8 cellular contexts compared by ENCODE assay signal in genomic region chr15:77070180-77070499, GRCh38. TPM values are rescaled to one million over a fixed set of nuclear protein-coding genes. Genes with fewer than 3 reads are reported as not detected.
DNase-seq lines count a peak whose midpoint lies in the region; ATAC-seq and TF ChIP-seq lines count a peak whose summit lies in the region.

No MANE protein-coding gene starts in this region.

- no peak for TF ChIP-seq EP300 in Ishikawa (IDR thresholded peaks at IDR 0.05; ENCODE audit: borderline replicate concordance)

- H3K27ac Mint-ChIP-seq in naive thymus-derived CD8-positive, alpha-beta T cell, result peak overlapping the region; percentile 37 to 91 (median 82)

- TF ChIP-seq RAD21 in Ishikawa (IDR thresholded peaks at IDR 0.05; ENCODE audit: low read depth), result no peak

- DNase-seq in AG10803 (ENCODE audit: low read depth), result no peak
- DNase-seq in naive thymus-derived CD8-positive, alpha-beta T cell, result peak in 1 of 10 donors; percentile 38
- no peak for DNase-seq in iPS-NIHi11 (ENCODE audit: low spot score)
- DNase-seq in NCI-H748 (lab: John Stamatoyannopoulos, UW; ENCODE audit: unreplicated experiment), result no peak

- H3K27me3 Mint-ChIP-seq in naive thymus-derived CD8-positive, alpha-beta T cell, result no peaks in the 10 kb centered on the region

- no peaks in the 10 kb centered on the region for H3K36me3 Mint-ChIP-seq in naive thymus-derived CD8-positive, alpha-beta T cell

- H3K4me1 Mint-ChIP-seq in naive thymus-derived CD8-positive, alpha-beta T cell, result peaks cover 23 to 54% (median 47%) of the 10 kb centered on the region in 4 donors

- peak overlapping the region; percentile 23 for H3K27ac ChIP-seq in cingulate gyrus (ENCODE audit: low read depth, low read length)

- no peak; the same call in 1 of the 2 replicates for TF ChIP-seq CTCF in AG10803 (conservative IDR thresholded peaks at IDR 0.05; ENCODE audit: low read length)

- H3K9me3 Mint-ChIP-seq in naive thymus-derived CD8-positive, alpha-beta T cell, result no peaks in the 10 kb centered on the region

- POLR2A ChIA-PET in naive thymus-derived CD8-positive, alpha-beta T cell (lab: Charles Lee), result no interaction called here

- peak overlapping the region; percentile 74 to 93 (median 81) for H3K4me3 Mint-ChIP-seq in naive thymus-derived CD8-positive, alpha-beta T cell

- peak overlapping the region; percentile 76 for H3K4me3 ChIP-seq in AG10803 (ENCODE audit: low read length)

- ATAC-seq in naive thymus-derived CD8-positive, alpha-beta T cell, result no peak
- ATAC-seq in HG02852 (IDR thresholded peaks at IDR 0.05; ENCODE audit: unreplicated experiment), result no peak
- no peak for ATAC-seq in GM19395 (IDR thresholded peaks at IDR 0.05; ENCODE audit: unreplicated experiment)

TF ChIP-seq in Ishikawa, 13 proteins besides CTCF, POLR2A, EP300 and RAD21:
- TF ChIP-seq TAF1 (IDR thresholded peaks at IDR 0.05; ENCODE audit: low read depth) (0 out of 2 replicates have a peak, but pooled peaks have one; percentile 19), TEAD4 (IDR thresholded peaks at IDR 0.05) (no peak), CREB1 (IDR thresholded peaks at IDR 0.05; ENCODE audit: low read depth) (no peak), YY1 (IDR thresholded peaks at IDR 0.05; ENCODE audit: low read depth) (no peak), REST (IDR thresholded peaks at IDR 0.05; ENCODE audit: low read depth) (no peak), TCF12 (IDR thresholded peaks at IDR 0.05; ENCODE audit: low read depth) (no peak)

RNA-seq across cellular contexts. Expression of gene TSPAN3, which starts 0.8 kb away (rescaled TPM):
- total RNA-seq in naive thymus-derived CD8-positive, alpha-beta T cell, result 10 to 100 TPM; 36.6 to 36.8 TPM
- polyA plus RNA-seq in naive thymus-derived CD8-positive, alpha-beta T cell, result 100 to 1,000 TPM in 2 of 3 donors, 10 to 100 TPM in 1; 87.9 to 120 (median 115) TPM
